Comparison of ENCODE assay signal across 26 cellular contexts in the genomic region with DNA sequence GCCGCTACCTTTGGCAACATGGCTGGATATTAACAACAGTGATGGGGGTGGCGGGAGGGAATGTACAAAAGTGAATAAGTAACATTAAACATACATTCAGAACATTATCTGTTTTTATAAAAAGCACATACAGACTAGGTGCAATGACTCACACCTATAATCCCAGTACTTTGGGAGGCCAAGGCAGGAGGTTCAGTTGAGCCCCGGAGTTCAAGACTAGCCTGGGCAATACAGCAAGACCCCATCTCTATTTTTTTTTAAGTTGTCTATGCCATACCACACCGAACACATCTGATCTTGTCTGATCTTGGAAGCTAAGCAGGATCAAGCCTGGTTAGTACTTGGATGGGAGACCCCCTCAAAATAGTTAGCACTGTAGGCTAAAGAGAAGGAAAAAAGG. TPM values are rescaled to one million over a fixed set of nuclear protein-coding genes. Genes with fewer than 3 reads are reported as not detected.
"Had no signal": no experiment of that assay in that cellular context is flagged by ENCODE, and none has a peak within 500 bp of the region (broad histone marks: within the 10 kb centered on the region; RNA-seq: fewer than 3 reads in every experiment).

No MANE protein-coding gene starts in this region.

- H3K4me3 ChIP-seq: cardiac muscle cell had no signal

- H3K36me3 ChIP-seq: brain microvascular endothelial cell, cardiac muscle cell had no signal

- ATAC-seq: activated CD4-positive, alpha-beta T cell treated with anti-CD3 and anti-CD28 coated beads for 36 hours; activated CD8-positive, alpha-beta T cell treated with anti-CD3 and anti-CD28 coated beads for 36 hours; activated T-cell treated with anti-CD3 and anti-CD28 coated beads, Interleukin-2, amount 50 U/mL, for 72 hours had no signal

- H3K4me3 Mint-ChIP-seq: activated CD4-positive, alpha-beta T cell treated with anti-CD3 and anti-CD28 coated beads for 36 hours; activated CD8-positive, alpha-beta T cell treated with anti-CD3 and anti-CD28 coated beads for 36 hours; activated naive CD4-positive, alpha-beta T cell treated with anti-CD3 and anti-CD28 coated beads, Interleukin-2, amount 10 ng/mL, durations not matched to agents 7 days and 5 days; activated naive CD8-positive, alpha-beta T cell treated with anti-CD3 and anti-CD28 coated beads for 36 hours; activated T-cell treated with anti-CD3 and anti-CD28 coated beads, Interleukin-2, amount 50 U/mL, for 72 hours had no signal

- H3K27ac ChIP-seq: brain microvascular endothelial cell, cardiac muscle cell had no signal

- FAIRE-seq: TTC549 had no signal

- DNase-seq: activated CD4-positive, alpha-beta T cell treated with anti-CD3 and anti-CD28 coated beads for 36 hours; activated CD4-positive, alpha-beta T cell treated with anti-CD3 and anti-CD28 coated beads, Interleukin-2, amount 50 U/mL, for 1 hour; activated CD8-positive, alpha-beta memory T cell treated with anti-CD3 and anti-CD28 coated beads, Interleukin-2, amount 50 U/mL, for 4 hours; activated CD8-positive, alpha-beta T cell treated with anti-CD3 and anti-CD28 coated beads for 36 hours; activated gamma-delta T cell treated with Interleukin-2 at 50 U/mL for 16 hours; activated naive CD4-positive, alpha-beta T cell treated with anti-CD3 and anti-CD28 coated beads, Interleukin-2, amount 10 ng/mL, durations not matched to agents 7 days and 5 days; activated naive CD8-positive, alpha-beta T cell treated with anti-CD3 and anti-CD28 coated beads for 36 hours; activated T-cell treated with anti-CD3 and anti-CD28 coated beads, Interleukin-2, amount 50 U/mL, for 72 hours; brain microvascular endothelial cell; MV-4-11; NCI-H1105; NCI-H1436; NCI-H1694 treated with DMSO at 0.1 percent for 48 hours; NCI-H2029 treated with DMSO at 0.1 percent for 48 hours; NCI-H345; NCI-H510A treated with DMSO at 0.1 percent for 48 hours; NCI-H69; SIG-M5; T-helper 2 cell; T1000 had no signal

- H3K27ac Mint-ChIP-seq: activated CD4-positive, alpha-beta T cell treated with anti-CD3 and anti-CD28 coated beads for 36 hours; activated CD8-positive, alpha-beta T cell treated with anti-CD3 and anti-CD28 coated beads for 36 hours; activated naive CD4-positive, alpha-beta T cell treated with anti-CD3 and anti-CD28 coated beads, Interleukin-2, amount 10 ng/mL, durations not matched to agents 7 days and 5 days; activated naive CD8-positive, alpha-beta T cell treated with anti-CD3 and anti-CD28 coated beads for 36 hours; activated T-cell treated with anti-CD3 and anti-CD28 coated beads, Interleukin-2, amount 50 U/mL, for 72 hours; activated T-helper 2 cell treated with anti-CD3 and anti-CD28 coated beads, Interferon-gamma antibody, Interleukin-2, Interleukin-4, amounts not matched to agents 10 μg/mL and 5 μg/mL and 100 μg/mL, durations not matched to agents 14 hours and 24 hours and 36 hours had no signal

- H3K9me3 Mint-ChIP-seq: activated CD8-positive, alpha-beta T cell treated with anti-CD3 and anti-CD28 coated beads for 36 hours; activated naive CD4-positive, alpha-beta T cell treated with anti-CD3 and anti-CD28 coated beads, Interleukin-2, amount 10 ng/mL, durations not matched to agents 7 days and 5 days; activated naive CD8-positive, alpha-beta T cell treated with anti-CD3 and anti-CD28 coated beads for 36 hours; activated T-cell treated with anti-CD3 and anti-CD28 coated beads, Interleukin-2, amount 50 U/mL, for 72 hours; activated T-helper 2 cell treated with anti-CD3 and anti-CD28 coated beads, Interferon-gamma antibody, Interleukin-2, Interleukin-4, amounts not matched to agents 10 μg/mL and 5 μg/mL and 100 μg/mL, durations not matched to agents 14 hours and 24 hours and 36 hours had no signal

- H3K36me3 Mint-ChIP-seq: activated naive CD8-positive, alpha-beta T cell treated with anti-CD3 and anti-CD28 coated beads for 36 hours had no signal

RNA-seq across cellular contexts. Expression of a gene that starts 1.7 kb away (rescaled TPM):
- total RNA-seq: activated CD4-positive, alpha-beta T cell treated with anti-CD3 and anti-CD28 coated beads for 36 hours; activated CD8-positive, alpha-beta T cell treated with anti-CD3 and anti-CD28 coated beads for 36 hours; activated naive CD8-positive, alpha-beta T cell treated with anti-CD3 and anti-CD28 coated beads for 36 hours; activated T-helper 2 cell treated with anti-CD3 and anti-CD28 coated beads, Interferon-gamma antibody, Interleukin-2, Interleukin-4, amounts not matched to agents 10 μg/mL and 5 μg/mL and 100 μg/mL, durations not matched to agents 14 hours and 24 hours and 36 hours; cardiac muscle cell; LHCN-M2; RPMI7951 had no signal
- polyA plus RNA-seq: cardiac muscle cell had no signal

RNA-seq across cellular contexts. Expression of a gene that starts 40.1 kb away (rescaled TPM):
- total RNA-seq: activated CD4-positive, alpha-beta T cell treated with anti-CD3 and anti-CD28 coated beads for 36 hours; activated CD8-positive, alpha-beta T cell treated with anti-CD3 and anti-CD28 coated beads for 36 hours; activated naive CD8-positive, alpha-beta T cell treated with anti-CD3 and anti-CD28 coated beads for 36 hours; activated T-cell treated with anti-CD3 and anti-CD28 coated beads, Interleukin-2, amount 50 U/mL, for 72 hours; activated T-helper 2 cell treated with anti-CD3 and anti-CD28 coated beads, Interferon-gamma antibody, Interleukin-2, Interleukin-4, amounts not matched to agents 10 μg/mL and 5 μg/mL and 100 μg/mL, durations not matched to agents 14 hours and 24 hours and 36 hours; LHCN-M2; M059J; RPMI7951 had no signal
